ENCODE assay signal across 18 cellular contexts in the genomic region with DNA sequence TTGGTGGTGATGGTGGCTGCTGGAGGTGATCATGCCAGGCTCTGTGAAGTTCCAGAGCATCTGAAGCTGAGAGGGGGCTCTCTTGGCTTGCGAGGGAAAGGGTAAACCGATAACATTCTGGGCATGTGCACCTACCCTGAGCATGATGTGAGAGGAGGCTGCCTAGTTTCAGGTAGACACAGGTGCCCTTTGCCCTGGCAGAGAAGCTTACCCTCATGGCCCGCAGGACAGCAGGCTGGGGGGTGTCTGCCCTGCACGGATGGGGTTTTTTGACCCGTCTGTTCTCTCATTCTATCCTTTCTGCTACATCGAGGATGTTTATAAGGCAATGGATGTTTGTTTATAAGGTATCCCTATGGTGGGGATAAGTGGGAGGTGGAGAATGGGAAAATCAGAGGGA.
DNase-seq lines count a peak whose midpoint lies in the region; ATAC-seq and TF ChIP-seq lines count a peak whose summit lies in the region.
"Had no signal": no experiment of that assay in that cellular context is flagged by ENCODE, and none has a peak within 500 bp of the region (broad histone marks: within the 10 kb centered on the region; RNA-seq: fewer than 3 reads in every experiment).

No MANE protein-coding gene starts in this region.

- H3K27ac Mint-ChIP-seq in mesothelial cell of epicardium (peak overlapping the region; percentile 34), type B pancreatic cell (peak overlapping the region; percentile 72)
- H3K27ac Mint-ChIP-seq: B cell; CD4-positive, alpha-beta T cell had no signal

- H3K9me3 Mint-ChIP-seq in mesothelial cell of epicardium (no peaks in the 10 kb centered on the region), type B pancreatic cell (no peaks in the 10 kb centered on the region)
- H3K9me3 Mint-ChIP-seq: CD4-positive, alpha-beta T cell; H9 had no signal

- H3K36me3 Mint-ChIP-seq in mesothelial cell of epicardium: no peaks in the 10 kb centered on the region
- H3K36me3 Mint-ChIP-seq in type B pancreatic cell: peaks cover 12% of the 10 kb centered on the region

- no peak for ATAC-seq in HG03521 (IDR thresholded peaks at IDR 0.05; ENCODE audit: unreplicated experiment)
- no peak for ATAC-seq in SK-N-SH treated with all-trans-retinoic acid at 6 μM for 48 hours
- ATAC-seq: GM12878, HepG2 had no signal

- H3K79me2 ChIP-seq in PC-9 (ENCODE audit: low read depth): no peaks in the 10 kb centered on the region

- no peaks in the 10 kb centered on the region for H3K9me3 ChIP-seq in AG04450 (ENCODE audit: control insufficient read depth, insufficient read depth, low read length)
- no peaks in the 10 kb centered on the region for H3K9me3 ChIP-seq in PC-9 (ENCODE audit: insufficient read depth, low read depth)

- intact Hi-C loops in PC-9 (cut with micrococcal nuclease; ENCODE audit: unreplicated experiment): no loop called here

- TF ChIP-seq CTCF in AG04450 (IDR thresholded peaks at IDR 0.05; ENCODE audit: low read depth, low read length): no peak
- TF ChIP-seq CTCF in PC-9 (conservative IDR thresholded peaks at IDR 0.05): no peak
- no peak for TF ChIP-seq CTCF in mesothelial cell of epicardium (IDR thresholded peaks at IDR 0.05; ENCODE audit: unreplicated experiment)
- TF ChIP-seq CTCF in type B pancreatic cell (conservative IDR thresholded peaks at IDR 0.05): no peak

- no peaks in the 10 kb centered on the region for H3F3A ChIP-seq in PC-9 (ENCODE audit: insufficient read depth, low read depth)

- CTCF ChIA-PET in AG04450 (lab: Charles Lee) (no interaction called here), PC-9 (lab: Charles Lee) (interaction anchor here (1.0 kb wide), 1 partner anchor 14 kb away, joined by 3 read pairs; no protein-coding TSS in a partner anchor)

- H3K27me3 ChIP-seq in AG04450 (ENCODE audit: control insufficient read depth, insufficient read depth, low read length): no peaks in the 10 kb centered on the region
- H3K27me3 ChIP-seq in PC-9 (ENCODE audit: insufficient read depth, low read depth): no peaks in the 10 kb centered on the region

- no peaks in the 10 kb centered on the region for H3K9me2 ChIP-seq in PC-9 (ENCODE audit: insufficient read depth)

- H3K4me1 ChIP-seq in PC-9 (replicated peaks; ENCODE audit: insufficient read depth): peaks cover 11% of the 10 kb centered on the region

- H3K27ac ChIP-seq in AG04450 (ENCODE audit: low read depth, low read length) (peak overlapping the region; percentile 31), PC-9 (no peak overlapping the region)

- no peaks in the 10 kb centered on the region for H4K20me1 ChIP-seq in PC-9 (ENCODE audit: insufficient read depth)

- no TSS peak for BruUV-seq in PC-9 (replicated peaks; lab: Mats Ljungman, UMichigan)

- peaks cover 14% of the 10 kb centered on the region for H3K4me1 Mint-ChIP-seq in mesothelial cell of epicardium
- H3K4me1 Mint-ChIP-seq in type B pancreatic cell (ENCODE audit: unreplicated experiment): peaks cover 12% of the 10 kb centered on the region
- H3K4me1 Mint-ChIP-seq: H9 had no signal

- H3K4me3 Mint-ChIP-seq in mesothelial cell of epicardium: no peak overlapping the region
- no peak overlapping the region for H3K4me3 Mint-ChIP-seq in type B pancreatic cell
- H3K4me3 Mint-ChIP-seq: B cell; CD4-positive, alpha-beta T cell; H9 had no signal

- DNase-seq in AG04450 (ENCODE audit: low read depth, low spot score) (no peak), PC-9 (no peak), mesothelial cell of epicardium (ENCODE audit: low spot score in 2 of 2, unreplicated experiment in 2 of 2) (no peak), type B pancreatic cell (ENCODE audit: extremely low spot score, unreplicated experiment) (no peak), NK-92 (lab: John Stamatoyannopoulos, UW; ENCODE audit: unreplicated experiment) (no peak), NCI-H1092 treated with DMSO at 0.1 percent for 48 hours (lab: John Stamatoyannopoulos, UW) (no peak)
- DNase-seq: 8988T; ACHN; C1 segment of cervical spinal cord; CD4-positive, alpha-beta T cell; DMS79; GOT3; H9 had no signal

- H3K4me2 ChIP-seq in PC-9: peak overlapping the region; percentile 11; the same call in 1 of the 2 replicates

- H3K36me3 ChIP-seq in PC-9 (ENCODE audit: low read depth): no peaks in the 10 kb centered on the region

- H3K27me3 Mint-ChIP-seq in mesothelial cell of epicardium (ENCODE audit: low read depth) (peaks cover 1% of the 10 kb centered on the region), type B pancreatic cell (no peaks in the 10 kb centered on the region)
- H3K27me3 Mint-ChIP-seq: B cell; CD4-positive, alpha-beta T cell had no signal

- H2AFZ ChIP-seq in PC-9: no peak overlapping the region

- H3K4me3 ChIP-seq in AG04450 (ENCODE audit: low read depth, low read length) (no peak overlapping the region), PC-9 (no peak overlapping the region)
- H3K4me3 ChIP-seq: GM12878 had no signal

- POLR2A ChIA-PET in AG04450 (lab: Yijun Ruan, JAX) (no interaction called here), PC-9 (lab: Charles Lee; ENCODE audit: unreplicated experiment) (interaction anchor here (0.6 kb wide), 1 partner anchor 1274 kb away, joined by 3 read pairs; no protein-coding TSS in a partner anchor)

TF ChIP-seq in SK-N-SH treated with all-trans-retinoic acid at 6 μM for 48 hours, 23 proteins besides CTCF, POLR2A, EP300 and RAD21:
- TF ChIP-seq, protein P1, sequence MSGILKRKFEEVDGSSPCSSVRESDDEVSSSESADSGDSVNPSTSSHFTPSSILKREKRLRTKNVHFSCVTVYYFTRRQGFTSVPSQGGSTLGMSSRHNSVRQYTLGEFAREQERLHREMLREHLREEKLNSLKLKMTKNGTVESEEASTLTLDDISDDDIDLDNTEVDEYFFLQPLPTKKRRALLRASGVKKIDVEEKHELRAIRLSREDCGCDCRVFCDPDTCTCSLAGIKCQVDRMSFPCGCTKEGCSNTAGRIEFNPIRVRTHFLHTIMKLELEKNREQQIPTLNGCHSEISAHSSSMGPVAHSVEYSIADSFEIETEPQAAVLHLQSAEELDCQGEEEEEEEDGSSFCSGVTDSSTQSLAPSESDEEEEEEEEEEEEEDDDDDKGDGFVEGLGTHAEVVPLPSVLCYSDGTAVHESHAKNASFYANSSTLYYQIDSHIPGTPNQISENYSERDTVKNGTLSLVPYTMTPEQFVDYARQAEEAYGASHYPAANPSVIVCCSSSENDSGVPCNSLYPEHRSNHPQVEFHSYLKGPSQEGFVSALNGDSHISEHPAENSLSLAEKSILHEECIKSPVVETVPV (CRISPR knock-in tag; IDR thresholded peaks at IDR 0.05): no peak
- TF ChIP-seq PPARA (CRISPR knock-in tag; IDR thresholded peaks at IDR 0.05; ENCODE audit: borderline replicate concordance) (no peak), SNAI2 (CRISPR knock-in tag; IDR thresholded peaks at IDR 0.05) (no peak), ISL1 (CRISPR knock-in tag; IDR thresholded peaks at IDR 0.05) (no peak), ZNF565 (CRISPR knock-in tag; conservative IDR thresholded peaks at IDR 0.05; ENCODE audit: low read depth) (no peak), GLIS3 (CRISPR knock-in tag; IDR thresholded peaks at IDR 0.05) (no peak), ZFP30 (CRISPR knock-in tag; IDR thresholded peaks at IDR 0.05) (no peak), OSR1 (CRISPR knock-in tag; IDR thresholded peaks at IDR 0.05) (no peak)
- TF ChIP-seq, protein P2, sequence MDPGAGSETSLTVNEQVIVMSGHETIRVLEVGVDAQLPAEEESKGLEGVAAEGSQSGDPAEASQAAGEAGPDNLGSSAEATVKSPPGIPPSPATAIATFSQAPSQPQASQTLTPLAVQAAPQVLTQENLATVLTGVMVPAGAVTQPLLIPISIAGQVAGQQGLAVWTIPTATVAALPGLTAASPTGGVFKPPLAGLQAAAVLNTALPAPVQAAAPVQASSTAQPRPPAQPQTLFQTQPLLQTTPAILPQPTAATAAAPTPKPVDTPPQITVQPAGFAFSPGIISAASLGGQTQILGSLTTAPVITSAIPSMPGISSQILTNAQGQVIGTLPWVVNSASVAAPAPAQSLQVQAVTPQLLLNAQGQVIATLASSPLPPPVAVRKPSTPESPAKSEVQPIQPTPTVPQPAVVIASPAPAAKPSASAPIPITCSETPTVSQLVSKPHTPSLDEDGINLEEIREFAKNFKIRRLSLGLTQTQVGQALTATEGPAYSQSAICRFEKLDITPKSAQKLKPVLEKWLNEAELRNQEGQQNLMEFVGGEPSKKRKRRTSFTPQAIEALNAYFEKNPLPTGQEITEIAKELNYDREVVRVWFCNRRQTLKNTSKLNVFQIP (CRISPR knock-in tag; IDR thresholded peaks at IDR 0.05; ENCODE audit: borderline replicate concordance, low read depth): no peak
